In genomic region chr4:117700111-117700892, GRCh38 we compare ENCODE assay signal across 10 cellular contexts.
A peak's percentile ranks its signal among the peaks of the same experiment; 100 is the strongest.
DNase-seq lines count a peak whose midpoint lies in the region; ATAC-seq, FAIRE-seq and TF ChIP-seq lines count a peak whose summit lies in the region.
"Had no signal": no experiment of that assay in that cellular context is flagged by ENCODE, and none has a peak within 500 bp of the region (broad histone marks: within the 10 kb centered on the region; RNA-seq: fewer than 3 reads in every experiment).

No MANE protein-coding gene starts in this region.

- no peak overlapping the region for H3K9ac ChIP-seq in MM.1S (ENCODE audit: low read length)

- H4K20me1 ChIP-seq in DOHH2 (ENCODE audit: control insufficient read depth, insufficient read depth, low read depth, low read length) = no peaks in the 10 kb centered on the region
- H4K20me1 ChIP-seq in MM.1S (ENCODE audit: insufficient read depth, low read length) = no peaks in the 10 kb centered on the region

- no peak overlapping the region for H3K4me3 Mint-ChIP-seq in activated T-cell treated with anti-CD3 and anti-CD28 coated beads, Interleukin-2, amount 50 U/mL, for 72 hours
- H3K4me3 Mint-ChIP-seq: activated CD4-positive, alpha-beta memory T cell treated with anti-CD3 and anti-CD28 coated beads for 36 hours had no signal

- H3K27ac ChIP-seq in DOHH2 (ENCODE audit: low read depth, low read length) = no peak overlapping the region
- H3K27ac ChIP-seq in MM.1S (ENCODE audit: low read length) = no peak overlapping the region
- no peak overlapping the region for H3K27ac ChIP-seq in pancreas

- no peak overlapping the region for H3K4me2 ChIP-seq in DOHH2 (ENCODE audit: low read length)
- H3K4me2 ChIP-seq in MM.1S (ENCODE audit: low read depth, low read length) = no peak overlapping the region

- H2AFZ ChIP-seq in MM.1S (ENCODE audit: low read length) = no peak overlapping the region

- H3K79me2 ChIP-seq in DOHH2 (ENCODE audit: control insufficient read depth, low read length) = no peaks in the 10 kb centered on the region
- no peaks in the 10 kb centered on the region for H3K79me2 ChIP-seq in MM.1S (ENCODE audit: low read length)

- no peaks in the 10 kb centered on the region for H3K27me3 Mint-ChIP-seq in activated T-cell treated with anti-CD3 and anti-CD28 coated beads, Interleukin-2, amount 50 U/mL, for 72 hours (ENCODE audit: low read depth)
- H3K27me3 Mint-ChIP-seq: activated CD4-positive, alpha-beta memory T cell treated with anti-CD3 and anti-CD28 coated beads for 36 hours had no signal

- H3K36me3 ChIP-seq in DOHH2 (ENCODE audit: control insufficient read depth, low read length) = no peaks in the 10 kb centered on the region
- no peaks in the 10 kb centered on the region for H3K36me3 ChIP-seq in MM.1S (replicated peaks; ENCODE audit: insufficient read depth, low read length)
- no peaks in the 10 kb centered on the region for H3K36me3 ChIP-seq in pancreas

- peak; percentile 10 for DNase-seq in MM.1S
- peak; percentile 11 for DNase-seq in foreskin melanocyte
- DNase-seq in inferior parietal cortex (ENCODE audit: extremely low spot score) = no peak
- DNase-seq in pancreas = no peak
- no peak for DNase-seq in activated T-cell treated with anti-CD3 and anti-CD28 coated beads, Interleukin-2, amount 50 U/mL, for 72 hours
- DNase-seq: activated CD4-positive, alpha-beta memory T cell treated with anti-CD3 and anti-CD28 coated beads for 36 hours; small intestine had no signal

- H3K4me1 Mint-ChIP-seq in activated T-cell treated with anti-CD3 and anti-CD28 coated beads, Interleukin-2, amount 50 U/mL, for 72 hours (ENCODE audit: low read depth) = no peaks in the 10 kb centered on the region

- 71 to 79% methylated on average over 3 of the region's 3 CpGs for WGBS in pancreas, 2 donors

- H3K9me2 ChIP-seq in DOHH2 (replicated peaks; ENCODE audit: control insufficient read depth, low read length) (no peaks in the 10 kb centered on the region), MM.1S (replicated peaks; ENCODE audit: insufficient read depth, low read length) (no peaks in the 10 kb centered on the region)

- H3K9me3 Mint-ChIP-seq in activated T-cell treated with anti-CD3 and anti-CD28 coated beads, Interleukin-2, amount 50 U/mL, for 72 hours = peaks cover 0 to 3% of the 10 kb centered on the region in 2 donors
- H3K9me3 Mint-ChIP-seq: activated CD4-positive, alpha-beta memory T cell treated with anti-CD3 and anti-CD28 coated beads for 36 hours had no signal

- H3K36me3 Mint-ChIP-seq in activated T-cell treated with anti-CD3 and anti-CD28 coated beads, Interleukin-2, amount 50 U/mL, for 72 hours (ENCODE audit: insufficient read depth in 2 of 2) = no peaks in the 10 kb centered on the region
- H3K36me3 Mint-ChIP-seq: activated CD4-positive, alpha-beta memory T cell treated with anti-CD3 and anti-CD28 coated beads for 36 hours had no signal

- H3K9me3 ChIP-seq in DOHH2 (ENCODE audit: control insufficient read depth, insufficient read depth, low read length) (no peaks in the 10 kb centered on the region), MM.1S (replicated peaks; ENCODE audit: insufficient read depth, low read length) (no peaks in the 10 kb centered on the region), pancreas (no peaks in the 10 kb centered on the region)

- no peaks in the 10 kb centered on the region for H3K27me3 ChIP-seq in DOHH2 (ENCODE audit: control insufficient read depth, low read length)
- no peaks in the 10 kb centered on the region for H3K27me3 ChIP-seq in MM.1S (replicated peaks; ENCODE audit: insufficient read depth, low read length)
- H3K27me3 ChIP-seq in pancreas = no peaks in the 10 kb centered on the region

- FAIRE-seq in pancreas (lab: Jason Lieb, UNC) = no peak
- FAIRE-seq: small intestine had no signal

- H3F3A ChIP-seq in DOHH2 (ENCODE audit: control insufficient read depth, insufficient read depth) (no peaks in the 10 kb centered on the region), MM.1S (ENCODE audit: insufficient read depth, low read length) (no peaks in the 10 kb centered on the region)

- H3K27ac Mint-ChIP-seq in activated T-cell treated with anti-CD3 and anti-CD28 coated beads, Interleukin-2, amount 50 U/mL, for 72 hours = no peak overlapping the region
- H3K27ac Mint-ChIP-seq: activated CD4-positive, alpha-beta memory T cell treated with anti-CD3 and anti-CD28 coated beads for 36 hours had no signal

- TF ChIP-seq CTCF in DOHH2 (IDR thresholded peaks at IDR 0.05; ENCODE audit: low read depth, low read length, poor library complexity, severe bottlenecking) (peak; percentile 49), MM.1S (IDR thresholded peaks at IDR 0.05; ENCODE audit: low read length) (peak; percentile 32), pancreas (IDR thresholded peaks at IDR 0.05) (no peak)

- no peaks in the 10 kb centered on the region for H3K4me1 ChIP-seq in DOHH2 (ENCODE audit: control insufficient read depth, low read length)
- H3K4me1 ChIP-seq in MM.1S (ENCODE audit: low read length) = no peaks in the 10 kb centered on the region
- H3K4me1 ChIP-seq in pancreas = no peaks in the 10 kb centered on the region

- peak; percentile 73 for ATAC-seq in GM21367 (IDR thresholded peaks at IDR 0.05; ENCODE audit: unreplicated experiment)
- no peak for ATAC-seq in GM21737 (IDR thresholded peaks at IDR 0.05; ENCODE audit: unreplicated experiment)
- no peak for ATAC-seq in pancreas
- ATAC-seq in activated T-cell treated with anti-CD3 and anti-CD28 coated beads, Interleukin-2, amount 50 U/mL, for 72 hours (replicated peaks in 1 of 2) = no peak

- intact Hi-C loops in pancreas (cut with DNase I) = no loop called here

- H3K4me3 ChIP-seq in DOHH2 (ENCODE audit: low read length) (no peak overlapping the region), MM.1S (ENCODE audit: low read length) (no peak overlapping the region), pancreas (no peak overlapping the region)

Comparison
In these comparisons a context has a peak if more than half of its experiments do, and no peak if none do; other contexts are left out.
1. CTCF ChIP-seq: peak in DOHH2 (single experiment) and MM.1S (single experiment); none in pancreas (0 of 4).
2. DNase-seq: peak in MM.1S (single experiment) and foreskin melanocyte (single experiment); none in inferior parietal cortex (single experiment), pancreas (0 of 6) and activated T-cell treated with anti-CD3 and anti-CD28 coated beads, Interleukin-2, amount 50 U/mL, for 72 hours (0 of 2).